ENCODE assay signal across 1 cellular context in the genomic region with DNA sequence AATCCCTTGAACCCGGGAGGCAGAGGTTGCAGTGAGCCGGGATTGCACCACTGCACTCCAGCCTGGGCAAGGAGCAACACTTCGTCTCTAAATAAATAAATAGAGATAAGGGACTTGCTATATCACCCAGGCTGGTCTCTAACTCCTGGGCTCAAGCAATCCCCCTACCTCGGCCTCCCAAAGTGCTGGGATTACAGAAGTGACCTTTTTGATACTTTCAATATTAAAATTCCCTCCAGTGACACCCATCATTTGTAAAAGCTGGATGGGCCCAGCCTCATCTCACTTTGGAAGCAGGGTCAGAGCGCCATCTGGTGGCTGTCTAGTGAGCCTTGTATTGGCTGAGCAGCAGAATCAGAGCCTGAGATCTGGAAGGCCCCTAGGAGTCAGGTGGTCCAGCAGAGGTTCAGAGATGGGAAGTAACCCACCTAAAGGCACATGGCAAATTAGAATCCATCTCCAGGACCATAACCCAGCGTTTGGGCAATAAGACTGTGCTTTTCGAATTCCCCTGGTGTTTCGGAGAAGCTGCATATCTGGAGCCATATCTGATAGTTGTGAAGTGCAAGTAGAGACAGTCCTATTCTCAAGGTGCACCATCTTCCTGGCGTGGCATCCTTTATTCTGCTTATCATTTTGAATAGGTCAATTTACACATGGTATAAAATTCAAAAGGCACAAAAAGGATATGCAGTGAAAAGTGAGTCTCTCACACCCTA.
TF ChIP-seq lines count a peak whose summit lies in the region.

No MANE protein-coding gene starts in this region.

TF ChIP-seq in HepG2, 621 proteins besides CTCF, POLR2A, EP300 and RAD21 (continued from another document):
- TF ChIP-seq TMF1 (CRISPR knock-in tag; IDR thresholded peaks at IDR 0.05; ENCODE audit: low read depth): no peak
- TF ChIP-seq ZFP41 (CRISPR knock-in tag; IDR thresholded peaks at IDR 0.05; ENCODE audit: borderline replicate concordance): no peak
- no peak for TF ChIP-seq ZNF282 (IDR thresholded peaks at IDR 0.05; ENCODE audit: partially characterized antibody)
- TF ChIP-seq ZNF512 (CRISPR knock-in tag; IDR thresholded peaks at IDR 0.05): no peak
- peak; percentile 42 for TF ChIP-seq TEAD3 (CRISPR knock-in tag; optimal IDR thresholded peaks at IDR 0.05; ENCODE audit: borderline replicate concordance)
- TF ChIP-seq JUN (CRISPR knock-in tag; IDR thresholded peaks at IDR 0.05): no peak
- no peak for TF ChIP-seq ZNF124 (CRISPR knock-in tag; IDR thresholded peaks at IDR 0.05)
- TF ChIP-seq ZNF558 (CRISPR knock-in tag; IDR thresholded peaks at IDR 0.05; ENCODE audit: borderline replicate concordance): no peak
- TF ChIP-seq PCBP1 (IDR thresholded peaks at IDR 0.05; ENCODE audit: borderline replicate concordance, low read depth, low read length): no peak
- no peak for TF ChIP-seq KLF13 (CRISPR knock-in tag; IDR thresholded peaks at IDR 0.05)
- TF ChIP-seq IRF2 (CRISPR knock-in tag; IDR thresholded peaks at IDR 0.05): peak; percentile 55; the same call in 1 of the 2 replicates
- no peak for TF ChIP-seq FOXK2 (IDR thresholded peaks at IDR 0.05)
- no peak for TF ChIP-seq JARID2 (CRISPR knock-in tag; IDR thresholded peaks at IDR 0.05; ENCODE audit: insufficient replicate concordance)
- no peak; the same call in 1 of the 2 replicates for TF ChIP-seq NR2F2 (IDR thresholded peaks at IDR 0.05; ENCODE audit: borderline replicate concordance, low read depth)
- TF ChIP-seq ZBTB10 (CRISPR knock-in tag; IDR thresholded peaks at IDR 0.05; ENCODE audit: borderline replicate concordance): no peak
- TF ChIP-seq YEATS4 (CRISPR knock-in tag; IDR thresholded peaks at IDR 0.05; ENCODE audit: borderline replicate concordance): no peak
- TF ChIP-seq PLRG1 (conservative IDR thresholded peaks at IDR 0.05): no peak
- no peak for TF ChIP-seq PLSCR1 (CRISPR knock-in tag; IDR thresholded peaks at IDR 0.05; ENCODE audit: borderline replicate concordance)
- TF ChIP-seq, protein P1, sequence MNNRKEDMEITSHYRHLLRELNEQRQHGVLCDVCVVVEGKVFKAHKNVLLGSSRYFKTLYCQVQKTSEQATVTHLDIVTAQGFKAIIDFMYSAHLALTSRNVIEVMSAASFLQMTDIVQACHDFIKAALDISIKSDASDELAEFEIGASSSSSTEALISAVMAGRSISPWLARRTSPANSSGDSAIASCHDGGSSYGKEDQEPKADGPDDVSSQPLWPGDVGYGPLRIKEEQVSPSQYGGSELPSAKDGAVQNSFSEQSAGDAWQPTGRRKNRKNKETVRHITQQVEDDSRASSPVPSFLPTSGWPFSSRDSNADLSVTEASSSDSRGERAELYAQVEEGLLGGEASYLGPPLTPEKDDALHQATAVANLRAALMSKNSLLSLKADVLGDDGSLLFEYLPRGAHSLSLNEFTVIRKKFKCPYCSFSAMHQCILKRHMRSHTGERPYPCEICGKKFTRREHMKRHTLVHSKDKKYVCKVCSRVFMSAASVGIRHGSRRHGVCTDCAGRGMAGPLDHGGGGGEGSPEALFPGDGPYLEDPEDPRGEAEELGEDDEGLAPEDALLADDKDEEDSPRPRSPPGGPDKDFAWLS (CRISPR knock-in tag; IDR thresholded peaks at IDR 0.05; ENCODE audit: borderline replicate concordance): no peak
- TF ChIP-seq REL (CRISPR knock-in tag; conservative IDR thresholded peaks at IDR 0.05): no peak
- TF ChIP-seq ZBTB38 (CRISPR knock-in tag; IDR thresholded peaks at IDR 0.05): no peak
- TF ChIP-seq HDAC1 (CRISPR knock-in tag; IDR thresholded peaks at IDR 0.05): no peak
- no peak for TF ChIP-seq MTF1 (CRISPR knock-in tag; IDR thresholded peaks at IDR 0.05)
- no peak for TF ChIP-seq ZNF367 (CRISPR knock-in tag; IDR thresholded peaks at IDR 0.05; ENCODE audit: borderline replicate concordance)
